7 cellular contexts compared by ENCODE assay signal in the genomic region with DNA sequence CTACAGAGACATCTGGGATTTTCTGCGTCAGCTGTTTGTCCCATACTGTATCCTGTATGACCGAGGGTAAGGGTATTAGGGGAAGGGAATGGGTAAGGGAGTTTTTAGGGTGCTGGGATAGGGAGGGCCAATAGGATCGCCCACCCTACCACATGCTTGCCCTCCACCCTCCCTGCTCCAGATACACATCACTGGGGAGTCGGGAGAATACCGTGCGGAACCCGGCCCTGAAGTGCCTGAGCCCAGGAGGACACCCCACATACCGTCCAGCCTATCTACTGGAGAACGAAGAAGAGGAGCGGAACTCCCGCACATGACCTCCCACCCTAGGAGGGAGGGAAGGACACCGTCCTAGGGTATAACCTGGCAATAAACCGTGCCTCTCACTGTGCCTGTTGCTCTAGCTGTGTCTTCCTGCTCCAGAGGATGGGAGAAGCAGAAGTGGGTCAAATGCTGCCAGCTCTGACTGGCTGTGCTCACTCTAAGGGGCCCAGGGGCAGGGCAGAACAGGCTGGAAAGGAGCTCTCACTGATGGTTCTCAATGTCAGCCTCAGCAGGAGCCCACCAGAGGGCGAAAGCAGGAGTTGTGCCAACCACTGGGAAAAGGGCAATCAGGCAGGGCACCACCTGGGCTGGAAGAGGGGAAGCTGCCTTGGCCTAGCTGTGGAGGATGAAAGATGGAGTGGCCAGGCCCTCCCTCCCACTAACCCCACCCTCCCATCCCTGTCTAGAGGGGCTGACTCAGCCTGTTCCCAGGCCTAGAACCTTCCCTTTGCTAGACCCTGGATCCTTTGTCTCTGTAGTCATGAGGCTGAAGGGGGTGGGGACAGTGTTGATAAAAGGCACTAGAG. TPM values are rescaled to one million over a fixed set of nuclear protein-coding genes. Genes with fewer than 3 reads are reported as not detected.
A peak's percentile ranks its signal among the peaks of the same experiment; 100 is the strongest.
DNase-seq lines count a peak whose midpoint lies in the region; ATAC-seq, FAIRE-seq and TF ChIP-seq lines count a peak whose summit lies in the region.
"Had no signal": no experiment of that assay in that cellular context is flagged by ENCODE, and none has a peak within 500 bp of the region (broad histone marks: within the 10 kb centered on the region; RNA-seq: fewer than 3 reads in every experiment).

No MANE protein-coding gene starts in this region.

- peak overlapping the region; percentile 47 for H3K27ac ChIP-seq in ACC112 (ENCODE audit: low read depth, low read length)
- no peak overlapping the region for H3K27ac ChIP-seq in mammary epithelial cell (ENCODE audit: insufficient read depth, low read depth, low read length)

- H3K9ac ChIP-seq in mammary epithelial cell (ENCODE audit: insufficient read depth, low read length): no peak overlapping the region

- ATAC-seq in GM18867 (IDR thresholded peaks at IDR 0.05; ENCODE audit: unreplicated experiment): no peak

- H3K36me3 ChIP-seq in ACC112 (ENCODE audit: insufficient read depth, low read length) (peaks cover 2% of the 10 kb centered on the region; the same call in 1 of the 2 replicates), mammary epithelial cell (ENCODE audit: insufficient read depth, low read length) (peaks cover 8% of the 10 kb centered on the region)

- in situ Hi-C loops in mammary epithelial cell (cut with MboI; ENCODE audit: low sequenced_read_pairs in 2 of 2): no loop called here

- H2AFZ ChIP-seq in ACC112 (ENCODE audit: low read length, unreplicated experiment): no peak overlapping the region
- no peak overlapping the region for H2AFZ ChIP-seq in mammary epithelial cell (ENCODE audit: low read depth, low read length)

- H3K9me3 ChIP-seq in mammary epithelial cell (replicated peaks; ENCODE audit: insufficient read depth, low read length): no peaks in the 10 kb centered on the region

- H3K4me3 ChIP-seq in ACC112 (ENCODE audit: low read depth, low read length): no peak overlapping the region
- H3K4me3 ChIP-seq in mammary epithelial cell (replicated peaks in 1 of 3; ENCODE audit: insufficient read depth in 1 of 3, low read depth in 2 of 3, low read length in 3 of 3): no peak overlapping the region

- peaks cover 18% of the 10 kb centered on the region for H3K4me1 ChIP-seq in ACC112 (ENCODE audit: control insufficient read depth, insufficient read depth, low read length, unreplicated experiment)
- no peaks in the 10 kb centered on the region for H3K4me1 ChIP-seq in mammary epithelial cell (ENCODE audit: insufficient read depth, low read length)

- H4K20me1 ChIP-seq in mammary epithelial cell (ENCODE audit: insufficient read depth, low read length): no peaks in the 10 kb centered on the region

- DNase-seq in HuH-7.5 (ENCODE audit: low spot score) (peak; percentile 7), mammary epithelial cell (no peak), hepatic stellate cell (ENCODE audit: low spot score) (no peak), urothelium cell line (ENCODE audit: low spot score) (no peak)
- DNase-seq: midbrain had no signal

- dilution Hi-C loops in mammary epithelial cell (cut with HindIII; ENCODE audit: low sequenced_read_pairs): loop anchor here (5.0 kb wide), 2 partner anchors 36 to 81 kb away; a partner anchor contains a TSS

- no peak overlapping the region for H3K4me2 ChIP-seq in mammary epithelial cell (ENCODE audit: insufficient read depth, low read depth, low read length)

- no peak for FAIRE-seq in urothelium cell line (lab: Jason Lieb, UNC)

- 98% methylated on average over 5 of the region's 14 CpGs for WGBS in mammary epithelial cell (ENCODE audit: low coverage, missing lambda C conversion rate)

- no TSS peak for BruUV-seq in mammary epithelial cell (replicated peaks; lab: Mats Ljungman, UMichigan)

- intact Hi-C loops in mammary epithelial cell (cut with micrococcal nuclease): no loop called here

- TF ChIP-seq CTCF in mammary epithelial cell (conservative IDR thresholded peaks at IDR 0.05 in 1 of 2, IDR thresholded peaks at IDR 0.05 in 1 of 2; ENCODE audit: extremely low read depth in 1 of 2, insufficient read depth in 1 of 2, low read depth in 1 of 2, low read length in 2 of 2): peak; percentile 11 to 17

- H3K27me3 ChIP-seq in ACC112 (ENCODE audit: insufficient read depth, low read length): no peaks in the 10 kb centered on the region
- H3K27me3 ChIP-seq in mammary epithelial cell (ENCODE audit: insufficient read depth, low read length): no peaks in the 10 kb centered on the region

- H3K79me2 ChIP-seq in ACC112 (ENCODE audit: control insufficient read depth, insufficient read depth, low read length, unreplicated experiment): no peaks in the 10 kb centered on the region
- peaks cover 25% of the 10 kb centered on the region for H3K79me2 ChIP-seq in mammary epithelial cell (ENCODE audit: insufficient read depth, low read length)

- CTCF ChIA-PET in mammary epithelial cell (lab: Charles Lee; ENCODE audit: low non-redundant PET): interaction anchor here (0.6 kb wide), 1 partner anchor 18 kb away, joined by 3 read pairs; no protein-coding TSS in a partner anchor

RNA-seq across cellular contexts. Expression of a gene that starts 0.4 kb away (rescaled TPM):
- 1 to 10 TPM in 1 of 2 donors, under 1 TPM in 1; 0.82 to 1.5 TPM for total RNA-seq in mammary epithelial cell
- 0.16 TPM for polyA plus RNA-seq in mammary epithelial cell
- not detected for polyA minus RNA-seq in mammary epithelial cell

RNA-seq across cellular contexts. Expression of a gene that starts 9.7 kb away (rescaled TPM):
- 10 to 100 TPM; 33.0 to 51.9 TPM for total RNA-seq in mammary epithelial cell
- 22.2 TPM for polyA plus RNA-seq in mammary epithelial cell
- 17.8 TPM for polyA minus RNA-seq in mammary epithelial cell

RNA-seq across cellular contexts. Expression of a gene that starts 9.8 kb away (rescaled TPM):
- total RNA-seq in mammary epithelial cell: 10 to 100 TPM; 46.4 to 58.5 TPM
- 54.2 TPM for polyA plus RNA-seq in mammary epithelial cell
- polyA minus RNA-seq in mammary epithelial cell: 43.1 TPM

RNA-seq across cellular contexts. Expression of a gene that starts 18.5 kb away (rescaled TPM):
- total RNA-seq in mammary epithelial cell: 10 to 100 TPM; 44.2 to 95.6 TPM
- polyA plus RNA-seq in mammary epithelial cell: 282 TPM
- 66.1 TPM for polyA minus RNA-seq in mammary epithelial cell

RNA-seq across cellular contexts. Expression of a gene that starts 22.4 kb away (rescaled TPM):
- total RNA-seq in mammary epithelial cell: 100 to 1,000 TPM; 492 to 589 TPM
- 464 TPM for polyA plus RNA-seq in mammary epithelial cell
- 409 TPM for polyA minus RNA-seq in mammary epithelial cell
